In the genomic region with DNA sequence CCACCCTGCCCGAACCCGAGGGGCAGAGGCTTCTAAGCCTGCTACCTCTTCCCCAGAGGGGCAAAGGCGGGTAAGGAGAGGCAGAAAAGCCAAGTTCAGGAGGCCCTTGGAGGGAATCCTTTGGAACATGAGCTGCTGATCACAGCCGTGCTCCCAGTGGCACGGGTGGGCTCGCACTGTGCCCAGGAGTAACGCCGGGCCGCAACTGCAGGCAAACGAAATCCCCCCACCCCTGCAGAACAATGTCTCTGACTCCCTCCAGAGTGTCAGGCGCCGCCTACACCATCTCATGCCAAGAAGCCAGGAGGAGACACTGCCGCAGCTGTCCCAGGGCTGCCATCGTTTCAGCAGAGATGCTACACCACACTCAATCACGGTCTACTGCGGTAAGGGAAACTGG, we compare ENCODE assay signal across 26 cellular contexts. TPM values are rescaled to one million over a fixed set of nuclear protein-coding genes. Genes with fewer than 3 reads are reported as not detected.
DNase-seq lines count a peak whose midpoint lies in the region; ATAC-seq, FAIRE-seq and TF ChIP-seq lines count a peak whose summit lies in the region.
"Had no signal": no experiment of that assay in that cellular context is flagged by ENCODE, and none has a peak within 500 bp of the region (broad histone marks: within the 10 kb centered on the region; RNA-seq: fewer than 3 reads in every experiment).

No MANE protein-coding gene starts in this region.

- FAIRE-seq in GM12878 (lab: Jason Lieb, UNC): no peak
- FAIRE-seq: A549, G401.6 had no signal

- H3K4me1 ChIP-seq in GM12878 (ENCODE audit: control insufficient read depth, insufficient read depth, low read length): no peaks in the 10 kb centered on the region; the same call in 1 of the 2 replicates
- peaks cover 2 to 55% (median 32%) of the 10 kb centered on the region in 6 donors for H3K4me1 ChIP-seq in spleen
- H3K4me1 ChIP-seq in tibial nerve: peaks cover 0 to 15% (median 0%) of the 10 kb centered on the region in 4 donors
- H3K4me1 ChIP-seq in adrenal gland (replicated peaks in 1 of 2): peaks cover 0 to 16% of the 10 kb centered on the region in 2 donors
- H3K4me1 ChIP-seq: A549 had no signal

- in situ Hi-C loops in GM12878 (cut with MboI): no loop called here

- peaks cover 35 to 37% of the 10 kb centered on the region in 2 experiments for H3K36me3 ChIP-seq in GM12878 (ENCODE audit: control insufficient read depth in 2 of 2, insufficient read depth in 2 of 2, low read length in 1 of 2)
- H3K36me3 ChIP-seq in spleen: peaks cover 3 to 100% (median 93%) of the 10 kb centered on the region in 6 donors
- peaks cover 3 to 97% (median 47%) of the 10 kb centered on the region in 3 donors for H3K36me3 ChIP-seq in tibial nerve
- peaks cover 0 to 90% of the 10 kb centered on the region in 2 donors for H3K36me3 ChIP-seq in adrenal gland (replicated peaks in 1 of 2)

- H3K79me2 ChIP-seq in GM12878 (ENCODE audit: control insufficient read depth, insufficient read depth, low read length): no peaks in the 10 kb centered on the region; the same call in none of the 2 replicates

- 99% methylated on average over 16 of the region's 16 CpGs for WGBS in GM12878 (ENCODE audit: insufficient coverage, insufficient replicate concordance, low lambda C conversion rate, missing lambda C conversion rate)
- 93 to 98% (median 94%) methylated on average over 5 to 16 of the region's 16 CpGs for WGBS in spleen, 5 donors
- WGBS in tibial nerve, 2 donors: 91 to 92% methylated on average over 10 to 16 of the region's 16 CpGs
- WGBS in adrenal gland, 4 donors: 85 to 97% (median 89%) methylated on average over 5 to 16 of the region's 16 CpGs

- TF ChIP-seq CTCF in HL-60 (IDR thresholded peaks at IDR 0.05; ENCODE audit: insufficient read depth, low read length): no peak
- TF ChIP-seq CTCF in GM12878 (IDR thresholded peaks at IDR 0.05 in 2 of 3, conservative IDR thresholded peaks at IDR 0.05 in 1 of 3; ENCODE audit: control insufficient read depth in 2 of 3, extremely low read depth in 1 of 3, insufficient read depth in 1 of 3, low read depth in 3 of 3, low read length in 3 of 3): no peak
- TF ChIP-seq CTCF in spleen (IDR thresholded peaks at IDR 0.05 in 8 of 11, conservative IDR thresholded peaks at IDR 0.05 in 3 of 11): no peak
- no peak for TF ChIP-seq CTCF in tibial nerve (IDR thresholded peaks at IDR 0.05)
- TF ChIP-seq CTCF in adrenal gland (IDR thresholded peaks at IDR 0.05): no peak

- TF ChIP-seq RAD21 in GM12878 (IDR thresholded peaks at IDR 0.05; ENCODE audit: insufficient read depth, low read depth, low read length): no peak

- POLR2A ChIA-PET in GM12878 (lab: Charles Lee): no interaction called here

- no peaks in the 10 kb centered on the region for H4K20me1 ChIP-seq in GM12878 (ENCODE audit: control insufficient read depth, insufficient read depth)

- intact Hi-C loops in GM12878 (cut with micrococcal nuclease; ENCODE audit: unreplicated experiment) (no loop called here), spleen (cut with DNase I; ENCODE audit: low total_unique reads) (no loop called here), adrenal gland (cut with DNase I) (no loop called here)

- RAD21 ChIA-PET in GM12878 (lab: Charles Lee; ENCODE audit: unreplicated experiment): no interaction called here

- DNase-seq in HL-60 (ENCODE audit: low read depth in 1 of 2, low spot score in 1 of 2) (no peak), GM12878 (ENCODE audit: low read depth, low spot score) (no peak), spleen (no peak), tibial nerve (ENCODE audit: low spot score in 2 of 2) (no peak), adrenal gland (no peak)
- DNase-seq: AML-193; CD4-positive, alpha-beta T cell; DMS53; GM23248; H7; IMR-90; NCI-H1048; NCI-H1417; NCI-H1694; NCI-H2029 treated with DMSO at 0.1 percent for 48 hours; NCI-H446 treated with DMSO at 0.1 percent for 48 hours; NCI-H526; NCI-H82; NK-92 treated with Interleukin-12 subunit alpha and Interleukin-12 subunit beta, amount 100 ng/mL, for 24 hours; PC-9; RPMI8226; SHP77 treated with DMSO at 0.1 percent for 48 hours had no signal

- no peak overlapping the region for H3K4me3 ChIP-seq in HL-60 (replicated peaks; ENCODE audit: insufficient read depth, low read length)
- no peak overlapping the region for H3K4me3 ChIP-seq in GM12878
- H3K4me3 ChIP-seq in spleen: no peak overlapping the region
- no peak overlapping the region for H3K4me3 ChIP-seq in tibial nerve
- H3K4me3 ChIP-seq in adrenal gland: no peak overlapping the region
- H3K4me3 ChIP-seq: A549; BLaER1 treated with 17β-estradiol and CSF1 and Interleukin-3, amounts not matched to agents 10 nM and 100 nM; GM23248; PC-9 had no signal

- H3K27ac ChIP-seq in HL-60 (replicated peaks) (peak overlapping the region; percentile 6; the same call in 1 of the 2 replicates), GM12878 (ENCODE audit: control insufficient read depth, insufficient read depth) (no peak overlapping the region), spleen (peak overlapping the region in 6 of 8 donors; percentile 0 to 68 (median 62)), tibial nerve (no peak overlapping the region), adrenal gland (no peak overlapping the region)
- H3K27ac ChIP-seq: A549; BLaER1 treated with 17β-estradiol and CSF1 and Interleukin-3, amounts not matched to agents 10 nM and 100 nM; GM23248; PC-9 had no signal

- SMC1A ChIA-PET in GM12878 (lab: Charles Lee; ENCODE audit: uncharacterized antibody, unreplicated experiment): no interaction called here

- CTCF ChIA-PET in GM12878 (lab: Yijun Ruan, JAX): interaction anchor here (1.8 kb wide), 1 partner anchor 167 kb away, joined by 3 read pairs; no protein-coding TSS in a partner anchor

- H3K9me3 ChIP-seq in GM12878 (replicated peaks; ENCODE audit: control insufficient read depth, insufficient read depth, low read length) (no peaks in the 10 kb centered on the region), spleen (no peaks in the 10 kb centered on the region), tibial nerve (no peaks in the 10 kb centered on the region), adrenal gland (replicated peaks in 1 of 3) (no peaks in the 10 kb centered on the region)
- H3K9me3 ChIP-seq: A549; BLaER1 treated with 17β-estradiol and CSF1 and Interleukin-3, amounts not matched to agents 10 nM and 100 nM had no signal

- TF ChIP-seq POLR2A in GM12878 (IDR thresholded peaks at IDR 0.05; ENCODE audit: low read depth, low read length): peak; percentile 43; the same call in 1 of the 2 replicates
- TF ChIP-seq POLR2A in spleen (IDR thresholded peaks at IDR 0.05): no peak
- TF ChIP-seq POLR2A in tibial nerve (IDR thresholded peaks at IDR 0.05): no peak
- no peak for TF ChIP-seq POLR2A in adrenal gland (IDR thresholded peaks at IDR 0.05)

- TF ChIP-seq EP300 in GM12878 (IDR thresholded peaks at IDR 0.05; ENCODE audit: borderline replicate concordance in 1 of 2, control insufficient read depth in 1 of 2, low read depth in 2 of 2, low read length in 2 of 2) (no peak), tibial nerve (IDR thresholded peaks at IDR 0.05) (no peak)

- no peaks in the 10 kb centered on the region for H3K27me3 ChIP-seq in HL-60 (ENCODE audit: insufficient read depth, poor library complexity, severe bottlenecking)
- H3K27me3 ChIP-seq in GM12878 (replicated peaks in 1 of 2; ENCODE audit: control insufficient read depth in 2 of 2, insufficient read depth in 2 of 2, low read length in 1 of 2): no peaks in the 10 kb centered on the region
- H3K27me3 ChIP-seq in spleen (replicated peaks in 1 of 7): no peaks in the 10 kb centered on the region
- no peaks in the 10 kb centered on the region for H3K27me3 ChIP-seq in tibial nerve
- H3K27me3 ChIP-seq in adrenal gland: no peaks in the 10 kb centered on the region
- H3K27me3 ChIP-seq: BLaER1 treated with 17β-estradiol and CSF1 and Interleukin-3, amounts not matched to agents 10 nM and 100 nM had no signal

- no TSS peak for BruUV-seq in GM12878 (replicated peaks; lab: Mats Ljungman, UMichigan)

- no peak overlapping the region for H3K4me2 ChIP-seq in GM12878 (ENCODE audit: control insufficient read depth, insufficient read depth)
- H3K4me2 ChIP-seq: A549; BLaER1 treated with 17β-estradiol and CSF1 and Interleukin-3, amounts not matched to agents 10 nM and 100 nM; PC-9 had no signal

- no peak overlapping the region for H2AFZ ChIP-seq in GM12878 (ENCODE audit: control insufficient read depth, low read depth, low read length)
- H2AFZ ChIP-seq: GM23248, PC-9 had no signal

- ATAC-seq in GM12878: no peak
- ATAC-seq: A549 had no signal

- no peak overlapping the region for H3K9ac ChIP-seq in GM12878 (ENCODE audit: control insufficient read depth, insufficient read depth, low read length)
- H3K9ac ChIP-seq: GM23248 had no signal

RNA-seq across cellular contexts. Expression of a gene that starts 8.9 kb away (rescaled TPM):
- total RNA-seq in GM12878 (2013; cell fraction: nucleolus; rRNA removed): 377 and 380 TPM in 2 replicates
- total RNA-seq in GM12878 (2014; rRNA removed) (378 and 467 TPM in 2 replicates), GM12878 (2014; rRNA removed; fragmentation: Illumina TruSeq; extraction: Trizol) (247 and 285 TPM in 2 replicates), GM12878 (2021) (378 and 437 TPM in 2 replicates), spleen (1,000 to 10,000 TPM in 3 of 7 donors, 100 to 1,000 TPM in 4; 561 to 1,208 (median 823) TPM), tibial nerve (100 to 1,000 TPM; 385 to 594 (median 472) TPM), adrenal gland (1,000 to 10,000 TPM in 5 of 8 donors, 100 to 1,000 TPM in 3; 583 to 2,018 (median 1,149) TPM)
- polyA plus RNA-seq in GM12878 (2011; ENCODE audit: low read depth): 409 TPM
- polyA plus RNA-seq in GM12878 (2011; rRNA removed) (44.1 and 49.9 TPM in 2 replicates), GM12878 (2014; fragmentation: Illumina TruSeq; extraction: Trizol) (458 and 725 TPM in 2 replicates), GM12878 (2014; fragmentation: Nextera tagmentation; extraction: Ambion mirVana) (10 to 100 TPM in 1 of 2 experiments, 1 to 10 TPM in 1; 4.7 to 18.3 TPM), GM12878 (2014; rRNA removed) (128 and 182 TPM in 2 replicates), GM12878 (2016; fragmentation: Nextera tagmentation; extraction: Ambion mirVana) (100 to 1,000 TPM; 543 to 549 TPM), spleen (100 to 1,000 TPM; 161 to 366 (median 188) TPM), adrenal gland (1,000 to 10,000 TPM in 1 of 3 donors, 100 to 1,000 TPM in 2; 546 to 2,717 (median 747) TPM)
- 37.3 and 56.7 TPM in 2 replicates for polyA plus RNA-seq in GM12878 (2011; cell fraction: cytosol; rRNA removed)
- 82.9 and 101 TPM in 2 replicates for polyA plus RNA-seq in GM12878 (2011; cell fraction: nucleus; rRNA removed)
- 697 and 937 TPM in 2 replicates for polyA plus RNA-seq in GM12878 (2012)
- 38.8 and 46.2 TPM in 2 replicates for polyA minus RNA-seq in GM12878 (2011; rRNA and poly(A)+ RNA removed)
- polyA minus RNA-seq in GM12878 (2011; cell fraction: cytosol; rRNA and poly(A)+ RNA removed): 65.3 and 66.3 TPM in 2 replicates
- 59.7 and 74.5 TPM in 2 replicates for polyA minus RNA-seq in GM12878 (2011; cell fraction: nucleus; rRNA and poly(A)+ RNA removed)

RNA-seq across cellular contexts. Expression of a gene that starts 16.6 kb away (rescaled TPM):
- total RNA-seq in GM12878 (2013; cell fraction: nucleolus; rRNA removed): not detected in 2 replicates
- total RNA-seq in GM12878 (2014; rRNA removed) (0.17 and 2.0 TPM in 2 replicates), GM12878 (2014; rRNA removed; fragmentation: Illumina TruSeq; extraction: Trizol) (0.14 and 0.31 TPM in 2 replicates), GM12878 (2021) (0.49 and 0.53 TPM in 2 replicates), spleen (not detected), tibial nerve (1 to 10 TPM in 1 of 4 donors, not detected in 3; 2.6 TPM), adrenal gland (under 1 TPM in 2 of 8 donors, not detected in 6; 0.46 to 0.92 TPM)
- not detected for polyA plus RNA-seq in GM12878 (2011; ENCODE audit: low read depth)
- polyA plus RNA-seq in GM12878 (2011; rRNA removed) (not detected in 2 replicates), GM12878 (2014; fragmentation: Illumina TruSeq; extraction: Trizol) (0.28 TPM in 1 of 2 replicates, not detected in the other), GM12878 (2014; fragmentation: Nextera tagmentation; extraction: Ambion mirVana) (not detected), GM12878 (2014; rRNA removed) (0.59 and 0.61 TPM in 2 replicates), GM12878 (2016; fragmentation: Nextera tagmentation; extraction: Ambion mirVana) (1 to 10 TPM in 1 of 2 experiments, under 1 TPM in 1; 0.70 to 1.6 TPM), spleen (under 1 TPM in 2 of 3 donors, not detected in 1; 0.09 to 0.39 TPM), adrenal gland (1 to 10 TPM in 2 of 3 donors, under 1 TPM in 1; 0.22 to 3.1 (median 2.6) TPM)
- 0.12 TPM in 1 of 2 replicates, not detected in the other for polyA plus RNA-seq in GM12878 (2011; cell fraction: cytosol; rRNA removed)
- polyA plus RNA-seq in GM12878 (2011; cell fraction: nucleus; rRNA removed): not detected in 2 replicates
- polyA plus RNA-seq in GM12878 (2012): 1.2 and 1.7 TPM in 2 replicates
- polyA minus RNA-seq in GM12878 (2011; rRNA and poly(A)+ RNA removed): not detected in 2 replicates
- polyA minus RNA-seq in GM12878 (2011; cell fraction: cytosol; rRNA and poly(A)+ RNA removed): not detected in 2 replicates
- polyA minus RNA-seq in GM12878 (2011; cell fraction: nucleus; rRNA and poly(A)+ RNA removed): not detected in 2 replicates
- total RNA-seq: CD4-positive, alpha-beta T cell; Daoy; GM23248; H7; IMR-90; PC-9 had no signal
- polyA plus RNA-seq: GM23248 had no signal

RNA-seq across cellular contexts. Expression of a gene that starts 18.3 kb away (rescaled TPM):
- 11.0 and 15.2 TPM in 2 replicates for total RNA-seq in GM12878 (2013; cell fraction: nucleolus; rRNA removed)
- 33.8 and 39.7 TPM in 2 replicates for total RNA-seq in GM12878 (2014; rRNA removed)
- total RNA-seq in GM12878 (2014; rRNA removed; fragmentation: Illumina TruSeq; extraction: Trizol): 12.1 and 15.6 TPM in 2 replicates
- 39.9 and 40.3 TPM in 2 replicates for total RNA-seq in GM12878 (2021)
- polyA plus RNA-seq in GM12878 (2011; ENCODE audit: low read depth): 7.6 TPM
- polyA plus RNA-seq in GM12878 (2011; rRNA removed): 11.6 and 21.9 TPM in 2 replicates
- 43.2 and 72.1 TPM in 2 replicates for polyA plus RNA-seq in GM12878 (2011; cell fraction: cytosol; rRNA removed)
- polyA plus RNA-seq in GM12878 (2011; cell fraction: nucleus; rRNA removed): 49.4 and 61.7 TPM in 2 replicates
- polyA plus RNA-seq in GM12878 (2012): 28.3 and 30.2 TPM in 2 replicates
- polyA plus RNA-seq in GM12878 (2014; fragmentation: Illumina TruSeq; extraction: Trizol): 0.81 and 5.7 TPM in 2 replicates
- polyA plus RNA-seq in GM12878 (2014; fragmentation: Nextera tagmentation; extraction: Ambion mirVana): 1 to 10 TPM in 1 of 2 experiments, under 1 TPM in 1; 0.31 to 3.8 TPM
- 41.8 and 42.7 TPM in 2 replicates for polyA plus RNA-seq in GM12878 (2014; rRNA removed)
- 10 to 100 TPM; 44.1 to 54.4 TPM for polyA plus RNA-seq in GM12878 (2016; fragmentation: Nextera tagmentation; extraction: Ambion mirVana)
- polyA minus RNA-seq in GM12878 (2011; rRNA and poly(A)+ RNA removed): 4.6 and 14.3 TPM in 2 replicates
- polyA minus RNA-seq in GM12878 (2011; cell fraction: cytosol; rRNA and poly(A)+ RNA removed): 13.2 and 14.6 TPM in 2 replicates
- polyA minus RNA-seq in GM12878 (2011; cell fraction: nucleus; rRNA and poly(A)+ RNA removed): 4.5 and 6.7 TPM in 2 replicates
- 10 to 100 TPM; 47.5 to 71.3 (median 52.6) TPM for total RNA-seq in spleen
- polyA plus RNA-seq in spleen: 100 to 1,000 TPM in 2 of 3 donors, 10 to 100 TPM in 1; 75.9 to 182 (median 111) TPM
- total RNA-seq in tibial nerve: 100 to 1,000 TPM in 1 of 4 donors, 10 to 100 TPM in 3; 78.7 to 105 (median 92.5) TPM
- 100 to 1,000 TPM in 1 of 8 donors, 10 to 100 TPM in 7; 63.5 to 115 (median 77.4) TPM for total RNA-seq in adrenal gland
- 100 to 1,000 TPM in 2 of 3 donors, 1 to 10 TPM in 1; 5.0 to 248 (median 144) TPM for polyA plus RNA-seq in adrenal gland

RNA-seq across cellular contexts. Expression of a gene that starts 19.7 kb away (rescaled TPM):
- total RNA-seq in GM12878 (2013; cell fraction: nucleolus; rRNA removed): 115 and 120 TPM in 2 replicates
- total RNA-seq in GM12878 (2014; rRNA removed) (139 and 180 TPM in 2 replicates), GM12878 (2014; rRNA removed; fragmentation: Illumina TruSeq; extraction: Trizol) (124 and 125 TPM in 2 replicates), GM12878 (2021) (538 and 552 TPM in 2 replicates), spleen (100 to 1,000 TPM; 155 to 392 (median 293) TPM), tibial nerve (100 to 1,000 TPM; 190 to 484 (median 237) TPM), adrenal gland (100 to 1,000 TPM; 134 to 491 (median 236) TPM)
- polyA plus RNA-seq in GM12878 (2011; ENCODE audit: low read depth): 219 TPM
- polyA plus RNA-seq in GM12878 (2011; rRNA removed) (18.6 and 39.5 TPM in 2 replicates), GM12878 (2014; fragmentation: Illumina TruSeq; extraction: Trizol) (24.3 and 159 TPM in 2 replicates), GM12878 (2014; fragmentation: Nextera tagmentation; extraction: Ambion mirVana) (10 to 100 TPM; 17.9 to 47.8 TPM), GM12878 (2014; rRNA removed) (184 and 246 TPM in 2 replicates), GM12878 (2016; fragmentation: Nextera tagmentation; extraction: Ambion mirVana) (100 to 1,000 TPM; 336 to 349 TPM), spleen (100 to 1,000 TPM; 131 to 261 (median 137) TPM), adrenal gland (100 to 1,000 TPM; 180 to 324 (median 250) TPM)
- polyA plus RNA-seq in GM12878 (2011; cell fraction: cytosol; rRNA removed): 75.8 and 96.8 TPM in 2 replicates
- 178 and 263 TPM in 2 replicates for polyA plus RNA-seq in GM12878 (2011; cell fraction: nucleus; rRNA removed)
- 247 and 301 TPM in 2 replicates for polyA plus RNA-seq in GM12878 (2012)
- polyA minus RNA-seq in GM12878 (2011; rRNA and poly(A)+ RNA removed): 18.3 and 38.9 TPM in 2 replicates
- 59.9 and 91.7 TPM in 2 replicates for polyA minus RNA-seq in GM12878 (2011; cell fraction: cytosol; rRNA and poly(A)+ RNA removed)
- polyA minus RNA-seq in GM12878 (2011; cell fraction: nucleus; rRNA and poly(A)+ RNA removed): 72.5 and 108 TPM in 2 replicates

RNA-seq across cellular contexts. Expression of a gene that starts 40.0 kb away (rescaled TPM):
- total RNA-seq in GM12878 (2013; cell fraction: nucleolus; rRNA removed): 21.8 and 38.6 TPM in 2 replicates
- total RNA-seq in GM12878 (2014; rRNA removed): 253 and 263 TPM in 2 replicates
- total RNA-seq in GM12878 (2014; rRNA removed; fragmentation: Illumina TruSeq; extraction: Trizol): 140 and 158 TPM in 2 replicates
- total RNA-seq in GM12878 (2021): 238 and 240 TPM in 2 replicates
- polyA plus RNA-seq in GM12878 (2011; ENCODE audit: low read depth): 58.1 TPM
- polyA plus RNA-seq in GM12878 (2011; rRNA removed): 61.5 and 103 TPM in 2 replicates
- polyA plus RNA-seq in GM12878 (2011; cell fraction: cytosol; rRNA removed): 120 and 169 TPM in 2 replicates
- 85.8 and 146 TPM in 2 replicates for polyA plus RNA-seq in GM12878 (2011; cell fraction: nucleus; rRNA removed)
- polyA plus RNA-seq in GM12878 (2012): 79.2 and 87.4 TPM in 2 replicates
- polyA plus RNA-seq in GM12878 (2014; fragmentation: Illumina TruSeq; extraction: Trizol): 29.4 and 105 TPM in 2 replicates
- 10 to 100 TPM in 1 of 2 experiments, 1 to 10 TPM in 1; 2.4 to 11.4 TPM for polyA plus RNA-seq in GM12878 (2014; fragmentation: Nextera tagmentation; extraction: Ambion mirVana)
- 208 and 229 TPM in 2 replicates for polyA plus RNA-seq in GM12878 (2014; rRNA removed)
- 10 to 100 TPM in 1 of 2 experiments, 1 to 10 TPM in 1; 9.8 to 17.7 TPM for polyA plus RNA-seq in GM12878 (2016; fragmentation: Nextera tagmentation; extraction: Ambion mirVana)
- 100 and 120 TPM in 2 replicates for polyA minus RNA-seq in GM12878 (2011; rRNA and poly(A)+ RNA removed)
- 57.5 and 67.0 TPM in 2 replicates for polyA minus RNA-seq in GM12878 (2011; cell fraction: cytosol; rRNA and poly(A)+ RNA removed)
- 28.9 and 51.9 TPM in 2 replicates for polyA minus RNA-seq in GM12878 (2011; cell fraction: nucleus; rRNA and poly(A)+ RNA removed)
- total RNA-seq in spleen: 10 to 100 TPM; 31.5 to 70.0 (median 50.7) TPM
- polyA plus RNA-seq in spleen: 10 to 100 TPM; 23.6 to 56.6 (median 45.7) TPM
- total RNA-seq in tibial nerve: 10 to 100 TPM; 44.5 to 67.2 (median 63.5) TPM
- 10 to 100 TPM; 15.2 to 69.3 (median 45.0) TPM for total RNA-seq in adrenal gland
- 10 to 100 TPM; 13.0 to 28.2 (median 15.2) TPM for polyA plus RNA-seq in adrenal gland

Comparison
In these comparisons a context has a peak if more than half of its experiments do, and no peak if none do; other contexts are left out.
1. H3K27ac ChIP-seq: peak in HL-60 (single experiment) and spleen (6 of 8); none in GM12878 (single experiment), tibial nerve (0 of 4) and adrenal gland (0 of 5).